12 cellular contexts compared by ENCODE assay signal in genomic region chr22:38208549-38209097, GRCh38.
"Had no signal": no experiment of that assay in that cellular context is flagged by ENCODE, and none has a peak within 500 bp of the region (broad histone marks: within the 10 kb centered on the region; RNA-seq: fewer than 3 reads in every experiment).

No MANE protein-coding gene starts in this region.

- H3K27ac Mint-ChIP-seq: activated naive CD8-positive, alpha-beta T cell treated with anti-CD3 and anti-CD28 coated beads, Interleukin-2, amount 10 ng/mL, durations not matched to agents 7 days and 5 days had no signal

- ATAC-seq: esophagus mucosa; naive thymus-derived CD4-positive, alpha-beta T cell; stimulated activated naive CD8-positive, alpha-beta T cell treated with anti-CD3 and anti-CD28 coated beads, Interleukin-15, Interleukin-2, amounts not matched to agents 100 U/mL and 50 U/mL, for 24 hours had no signal

- H3K27ac ChIP-seq: suprapubic skin had no signal

- H3K4me3 ChIP-seq: suprapubic skin had no signal

- FAIRE-seq: bronchial epithelial cell, endometrium had no signal

- H3K4me3 Mint-ChIP-seq: activated naive CD8-positive, alpha-beta T cell treated with anti-CD3 and anti-CD28 coated beads, Interleukin-2, amount 10 ng/mL, durations not matched to agents 7 days and 5 days; naive thymus-derived CD4-positive, alpha-beta T cell had no signal

- H3K9me3 Mint-ChIP-seq: activated naive CD8-positive, alpha-beta T cell treated with anti-CD3 and anti-CD28 coated beads, Interleukin-2, amount 10 ng/mL, durations not matched to agents 7 days and 5 days; naive thymus-derived CD4-positive, alpha-beta T cell had no signal

- H3K9me3 ChIP-seq: suprapubic skin had no signal

- H3K27me3 Mint-ChIP-seq: activated naive CD8-positive, alpha-beta T cell treated with anti-CD3 and anti-CD28 coated beads, Interleukin-2, amount 10 ng/mL, durations not matched to agents 7 days and 5 days; naive thymus-derived CD4-positive, alpha-beta T cell had no signal

- H3K36me3 ChIP-seq: suprapubic skin had no signal

- H3K27me3 ChIP-seq: suprapubic skin had no signal

- DNase-seq: activated CD4-positive, alpha-beta T cell treated with anti-CD3 and anti-CD28 coated beads for 4 hours; activated effector memory CD4-positive, alpha-beta T cell treated with Interleukin-2 at 50 U/mL for 16 hours; activated naive CD8-positive, alpha-beta T cell treated with anti-CD3 and anti-CD28 coated beads, Interleukin-2, amount 10 ng/mL, durations not matched to agents 7 days and 5 days; aorta; foreskin fibroblast; naive thymus-derived CD4-positive, alpha-beta T cell; stimulated activated CD4-positive, alpha-beta T cell treated with anti-CD3 and anti-CD28 coated beads, Interleukin-12 subunit alpha, Interleukin-12 subunit beta, amount 100 ng/mL, for 4 hours; stimulated activated naive CD8-positive, alpha-beta T cell treated with anti-CD3 and anti-CD28 coated beads, Interleukin-15, Interleukin-2, amounts not matched to agents 100 U/mL and 50 U/mL, for 24 hours had no signal
